In the genomic region with DNA sequence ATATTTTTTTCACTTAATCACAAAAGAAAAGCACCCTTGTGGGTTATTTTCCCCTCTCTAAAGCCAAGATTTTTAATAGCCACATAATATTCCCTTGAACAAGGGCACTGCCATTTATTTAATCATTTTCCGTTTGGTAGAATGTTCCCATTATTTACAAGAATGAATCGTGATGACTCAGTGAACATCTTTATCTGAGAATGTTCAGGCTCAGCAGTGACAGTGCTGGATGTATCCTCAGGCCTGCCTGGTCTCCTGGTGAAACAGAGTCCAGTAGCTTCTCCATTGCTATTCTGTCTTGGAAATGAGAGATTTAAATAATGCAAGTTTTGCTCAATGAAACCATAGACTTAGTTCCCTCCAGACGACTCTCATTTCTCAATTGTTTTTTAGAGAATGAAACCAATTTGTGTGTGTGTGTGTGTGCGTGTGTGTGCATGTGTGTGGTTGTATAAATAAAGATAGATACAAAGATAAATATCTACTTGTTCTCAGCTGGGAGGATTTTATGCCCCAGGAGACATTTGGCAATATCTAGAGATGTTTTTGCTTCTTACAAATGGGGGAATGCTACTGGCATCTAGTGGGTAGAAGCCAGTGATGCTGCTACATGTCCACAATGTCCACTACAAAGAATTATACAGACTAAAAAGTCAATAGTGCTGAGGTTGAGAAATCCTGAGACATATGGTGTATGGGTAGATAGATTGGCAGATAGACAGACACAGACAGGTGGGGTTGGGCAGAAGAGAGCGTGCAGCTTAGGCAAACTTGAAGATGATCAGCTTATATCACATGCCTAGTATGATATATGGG, we compare ENCODE assay signal across 15 cellular contexts. TPM values are rescaled to one million over a fixed set of nuclear protein-coding genes. Genes with fewer than 3 reads are reported as not detected.
A peak's percentile ranks its signal among the peaks of the same experiment; 100 is the strongest.
DNase-seq lines count a peak whose midpoint lies in the region; ATAC-seq, FAIRE-seq and TF ChIP-seq lines count a peak whose summit lies in the region.
"Had no signal": no experiment of that assay in that cellular context is flagged by ENCODE, and none has a peak within 500 bp of the region (broad histone marks: within the 10 kb centered on the region; RNA-seq: fewer than 3 reads in every experiment).

No MANE protein-coding gene starts in this region.

- peak; percentile 74 for DNase-seq in ELR (ENCODE audit: low read depth)
- peak; percentile 55 for DNase-seq in RCC 7860 (ENCODE audit: low spot score)
- DNase-seq in endothelial cell of umbilical vein (ENCODE audit: low read depth, low spot score), result no peak
- DNase-seq in osteoblast (ENCODE audit: insufficient read length, low spot score, missing footprints), result no peak
- no peak for DNase-seq in activated CD4-positive, alpha-beta T cell treated with anti-CD3 and anti-CD28 coated beads, Interleukin-2, amount 50 U/mL, for 4 hours
- DNase-seq in tibial nerve (ENCODE audit: low spot score in 2 of 2), result no peak
- DNase-seq: activated CD8-positive, alpha-beta memory T cell treated with anti-CD3 and anti-CD28 coated beads, Interleukin-2, amount 10 ng/mL, durations not matched to agents 7 days and 5 days; CD8-positive, alpha-beta T cell; cortex of kidney; left cardiac atrium; NCI-H1436 treated with DMSO at 0.1 percent for 48 hours; sigmoid colon had no signal

- H3K27ac ChIP-seq in endothelial cell of umbilical vein (ENCODE audit: insufficient read depth, low read depth, low read length), result no peak overlapping the region
- peak overlapping the region; percentile 84 for H3K27ac ChIP-seq in osteoblast (ENCODE audit: low read depth, low read length)
- no peak overlapping the region for H3K27ac ChIP-seq in tibial nerve
- H3K27ac ChIP-seq: sigmoid colon, suprapubic skin had no signal

- H4K20me1 ChIP-seq in endothelial cell of umbilical vein (replicated peaks; ENCODE audit: control insufficient read depth, extremely low read depth, insufficient read depth, low read length), result no peaks in the 10 kb centered on the region
- no peaks in the 10 kb centered on the region for H4K20me1 ChIP-seq in osteoblast (ENCODE audit: insufficient read depth, low read length)

- H3K36me3 ChIP-seq in endothelial cell of umbilical vein (ENCODE audit: control insufficient read depth in 2 of 2, extremely low read depth in 1 of 2, insufficient read depth in 2 of 2, low read length in 2 of 2) (no peaks in the 10 kb centered on the region), osteoblast (ENCODE audit: insufficient read depth, low read length) (peaks cover 25% of the 10 kb centered on the region), tibial nerve (peaks cover 0 to 12% (median 0%) of the 10 kb centered on the region in 3 donors)
- H3K36me3 ChIP-seq: sigmoid colon, suprapubic skin had no signal

- POLR2A ChIA-PET in endothelial cell of umbilical vein (lab: Charles Lee), result no interaction called here

- H2AFZ ChIP-seq in endothelial cell of umbilical vein (ENCODE audit: low read depth, low read length), result no peak overlapping the region
- H2AFZ ChIP-seq in osteoblast (ENCODE audit: low read length), result no peak overlapping the region

- no peaks in the 10 kb centered on the region for H3K4me1 ChIP-seq in endothelial cell of umbilical vein (ENCODE audit: control insufficient read depth, extremely low read depth, insufficient read depth, low read length)
- H3K4me1 ChIP-seq in osteoblast (ENCODE audit: insufficient read depth, low read length), result peaks cover 20% of the 10 kb centered on the region
- H3K4me1 ChIP-seq in tibial nerve, result peaks cover 0 to 4% (median 0%) of the 10 kb centered on the region in 4 donors
- H3K4me1 ChIP-seq: sigmoid colon, suprapubic skin had no signal

- TF ChIP-seq EP300 in tibial nerve (IDR thresholded peaks at IDR 0.05), result no peak

- BruUV-seq in endothelial cell of umbilical vein (replicated peaks; lab: Mats Ljungman, UMichigan), result no TSS peak

- H3K9ac ChIP-seq in endothelial cell of umbilical vein (replicated peaks; ENCODE audit: extremely low read depth, insufficient read depth, low read length), result no peak overlapping the region

- H3K4me3 ChIP-seq in endothelial cell of umbilical vein (replicated peaks in 1 of 3; ENCODE audit: insufficient read depth in 1 of 3, low read depth in 1 of 3, low read length in 3 of 3) (no peak overlapping the region), osteoblast (ENCODE audit: insufficient read depth, low read length) (no peak overlapping the region), tibial nerve (no peak overlapping the region)
- H3K4me3 ChIP-seq: sigmoid colon, suprapubic skin had no signal

- FAIRE-seq in RCC 7860 (lab: Jason Lieb, UNC) (peak; percentile 74), endothelial cell of umbilical vein (lab: Jason Lieb, UNC) (no peak)

- ATAC-seq in HG02571 (IDR thresholded peaks at IDR 0.05; ENCODE audit: unreplicated experiment) (no peak), HG03039 (IDR thresholded peaks at IDR 0.05; ENCODE audit: unreplicated experiment) (no peak)
- ATAC-seq: activated CD8-positive, alpha-beta memory T cell treated with anti-CD3 and anti-CD28 coated beads, Interleukin-2, amount 10 ng/mL, durations not matched to agents 7 days and 5 days; CD8-positive, alpha-beta T cell; left cardiac atrium had no signal

- H3K27me3 ChIP-seq in endothelial cell of umbilical vein (ENCODE audit: control insufficient read depth in 2 of 2, insufficient read depth in 2 of 2, low read length in 2 of 2) (no peaks in the 10 kb centered on the region), osteoblast (ENCODE audit: insufficient read depth, low read length) (no peaks in the 10 kb centered on the region), tibial nerve (no peaks in the 10 kb centered on the region)
- H3K27me3 ChIP-seq: sigmoid colon, suprapubic skin had no signal

- no peak for TF ChIP-seq POLR2A in endothelial cell of umbilical vein (IDR thresholded peaks at IDR 0.05; ENCODE audit: low read depth, low read length)
- no peak for TF ChIP-seq POLR2A in tibial nerve (IDR thresholded peaks at IDR 0.05)

- H3K79me2 ChIP-seq in endothelial cell of umbilical vein (ENCODE audit: control insufficient read depth, insufficient read depth, low read length), result no peaks in the 10 kb centered on the region
- H3K79me2 ChIP-seq in osteoblast (ENCODE audit: insufficient read depth, low read length), result no peaks in the 10 kb centered on the region

- H3K4me2 ChIP-seq in endothelial cell of umbilical vein (ENCODE audit: insufficient read depth, low read length) (no peak overlapping the region), osteoblast (ENCODE audit: insufficient read depth, low read length) (no peak overlapping the region)

- 65 to 69% methylated on average over 5 of the region's 5 CpGs for WGBS in tibial nerve, 2 donors

- intact Hi-C loops in endothelial cell of umbilical vein (cut with micrococcal nuclease), result no loop called here

- CTCF ChIA-PET in endothelial cell of umbilical vein (lab: Charles Lee), result no interaction called here

- H3K9me3 ChIP-seq in endothelial cell of umbilical vein (replicated peaks; ENCODE audit: control insufficient read depth, insufficient read depth, low read length) (no peaks in the 10 kb centered on the region), osteoblast (ENCODE audit: low read depth, low read length) (no peaks in the 10 kb centered on the region), tibial nerve (no peaks in the 10 kb centered on the region)
- H3K9me3 ChIP-seq: sigmoid colon, suprapubic skin had no signal

- TF ChIP-seq CTCF in endothelial cell of umbilical vein (IDR thresholded peaks at IDR 0.05; ENCODE audit: extremely low read depth in 1 of 2, insufficient read depth in 1 of 2, low read depth in 1 of 2, low read length in 2 of 2) (no peak), osteoblast (IDR thresholded peaks at IDR 0.05; ENCODE audit: extremely low read depth, low read depth, low read length) (peak; percentile 58), tibial nerve (IDR thresholded peaks at IDR 0.05) (no peak)

- dilution Hi-C loops in endothelial cell of umbilical vein (cut with MboI; ENCODE audit: extremely low pct_ligation_motif_present, low sequenced_read_pairs), result no loop called here

- no peaks in the 10 kb centered on the region for H3K9me1 ChIP-seq in endothelial cell of umbilical vein (replicated peaks; ENCODE audit: control insufficient read depth, extremely low read depth, insufficient read depth, low read length)

TF ChIP-seq in endothelial cell of umbilical vein, 7 proteins besides CTCF, POLR2A, EP300 and RAD21:
- no peak for TF ChIP-seq JUN (IDR thresholded peaks at IDR 0.05; ENCODE audit: borderline replicate concordance, insufficient read depth, insufficient read length, low read depth)
- peak; percentile 10 for TF ChIP-seq FOS (IDR thresholded peaks at IDR 0.05; ENCODE audit: borderline replicate concordance, insufficient read depth, low read length)

RNA-seq across cellular contexts. Expression of gene PAPPA, which starts 55.0 kb away (rescaled TPM):
- total RNA-seq in endothelial cell of umbilical vein, result 0.12 and 0.13 TPM in 2 replicates
- polyA plus RNA-seq in endothelial cell of umbilical vein, result 0.30 and 0.41 TPM in 2 replicates
- 0.24 and 0.26 TPM in 2 replicates for polyA plus RNA-seq in endothelial cell of umbilical vein (2011; cell fraction: cytosol; rRNA removed)
- 0.58 and 0.77 TPM in 2 replicates for polyA plus RNA-seq in endothelial cell of umbilical vein (2011; cell fraction: nucleus; rRNA removed)
- polyA plus RNA-seq in endothelial cell of umbilical vein (2012), result 0.35 and 0.75 TPM in 2 replicates
- polyA minus RNA-seq in endothelial cell of umbilical vein, result 1.6 TPM in 2 replicates
- 2.7 TPM for polyA minus RNA-seq in endothelial cell of umbilical vein (2011; cell fraction: cytosol; rRNA and poly(A)+ RNA removed)
- 2.0 and 2.2 TPM in 2 replicates for polyA minus RNA-seq in endothelial cell of umbilical vein (2011; cell fraction: nucleus; rRNA and poly(A)+ RNA removed)
- 56.5 and 86.9 TPM in 2 replicates for total RNA-seq in osteoblast
- 1 to 10 TPM; 1.0 to 8.1 (median 4.0) TPM for total RNA-seq in tibial nerve
- total RNA-seq: activated CD8-positive, alpha-beta memory T cell treated with anti-CD3 and anti-CD28 coated beads, Interleukin-2, amount 10 ng/mL, durations not matched to agents 7 days and 5 days; CD8-positive, alpha-beta T cell had no signal

Comparison
In these comparisons a context has a peak if more than half of its experiments do, and no peak if none do; other contexts are left out.
1. DNase-seq: peak in ELR (single experiment) and RCC 7860 (single experiment); none in endothelial cell of umbilical vein (single experiment), osteoblast (single experiment), activated CD4-positive, alpha-beta T cell treated with anti-CD3 and anti-CD28 coated beads, Interleukin-2, amount 50 U/mL, for 4 hours (0 of 2) and tibial nerve (0 of 2).